ENCODE assay signal across 20 cellular contexts in genomic region chr10:77120012-77120411, GRCh38.
"Had no signal": no experiment of that assay in that cellular context is flagged by ENCODE, and none has a peak within 500 bp of the region (broad histone marks: within the 10 kb centered on the region; RNA-seq: fewer than 3 reads in every experiment).

No MANE protein-coding gene starts in this region.

- H3K27ac ChIP-seq: colonic mucosa, heart left ventricle, parathyroid adenoma, prostate gland, right lobe of liver, stomach, thoracic aorta had no signal

- H3K9ac ChIP-seq: parathyroid adenoma had no signal

- H3K27me3 ChIP-seq: colonic mucosa, right lobe of liver, stomach had no signal

- ATAC-seq: heart left ventricle; left lobe of liver; mucosa of descending colon; naive thymus-derived CD8-positive, alpha-beta T cell; right lobe of liver had no signal

- H3K9me3 ChIP-seq: colonic mucosa, heart left ventricle, mucosa of descending colon, prostate gland, right lobe of liver, stomach, thoracic aorta had no signal

- H3K79me2 ChIP-seq: parathyroid adenoma had no signal

- H3K4me3 ChIP-seq: colonic mucosa, heart left ventricle, mucosa of descending colon, prostate gland, right lobe of liver, stomach, thoracic aorta had no signal

- H3K4me1 ChIP-seq: colonic mucosa, heart left ventricle, parathyroid adenoma, prostate gland, right lobe of liver had no signal

- DNase-seq: colonic mucosa; dermis blood vessel endothelial cell; heart left ventricle; hippocampal formation; kidney glomerular epithelial cell; mammary epithelial cell; mucosa of descending colon; naive thymus-derived CD8-positive, alpha-beta T cell; occipital lobe; retina; right lobe of liver; stimulated activated CD4-positive, alpha-beta T cell treated with anti-CD3 and anti-CD28 coated beads, Interleukin-2, amount 100 ng/mL, for 24 hours; stimulated activated naive CD4-positive, alpha-beta T cell; stomach; substantia nigra; trophoblast cell had no signal

- H3K36me3 ChIP-seq: colonic mucosa, heart left ventricle, prostate gland, right lobe of liver, stomach, thoracic aorta had no signal
